In genomic region chr15:94683912-94684311, GRCh38 we compare ENCODE assay signal across 31 cellular contexts.
"Had no signal": no experiment of that assay in that cellular context is flagged by ENCODE, and none has a peak within 500 bp of the region (broad histone marks: within the 10 kb centered on the region; RNA-seq: fewer than 3 reads in every experiment).

No MANE protein-coding gene starts in this region.

- H3K27me3 ChIP-seq: left lung, ovary, suprapubic skin, tibial artery, upper lobe of right lung had no signal

- H3K27me3 Mint-ChIP-seq: progenitor cell of endocrine pancreas; stimulated activated naive CD8-positive, alpha-beta T cell treated with anti-CD3 and anti-CD28 coated beads, Interleukin-15, Interleukin-2, amounts not matched to agents 100 ng/mL and 50 ng/mL, for 24 hours had no signal

- H3K9me3 ChIP-seq: left lung, lower lobe of right lung, mucosa of descending colon, ovary, suprapubic skin, thoracic aorta, tibial artery, upper lobe of right lung had no signal

- DNase-seq: hypothalamus; immature natural killer cell; kidney; left colon; left lung; lower lobe of right lung; mesendoderm; midbrain; mucosa of descending colon; naive thymus-derived CD4-positive, alpha-beta T cell; ovary; retina; right cardiac atrium; stimulated activated CD4-positive, alpha-beta T cell treated with anti-CD3 and anti-CD28 coated beads, Interleukin-12 subunit alpha, Interleukin-12 subunit beta, amount 100 ng/mL, for 4 hours; stimulated activated CD4-positive, alpha-beta T cell treated with anti-CD3 and anti-CD28 coated beads, Interleukin-15, amount 100 ng/mL, for 24 hours; stimulated activated CD4-positive, alpha-beta T cell treated with anti-CD3 and anti-CD28 coated beads, Interleukin-2, amount 100 ng/mL, for 24 hours; stimulated activated CD4-positive, alpha-beta T cell treated with anti-CD3 and anti-CD28 coated beads, Interleukin-4, amount 100 ng/mL, for 1 hour; stimulated activated naive CD4-positive, alpha-beta T cell; tibial artery; trophoblast cell; upper lobe of right lung had no signal

- H3K36me3 Mint-ChIP-seq: immature natural killer cell; naive thymus-derived CD4-positive, alpha-beta T cell; natural killer cell treated with Interleukin-12 subunit alpha and Interleukin-12 subunit beta and Interleukin-15 and Interleukin-18, amount 100 ng/mL, for 72 hours; stimulated activated effector memory CD8-positive, alpha-beta T cell treated with anti-CD3 and anti-CD28 coated beads, Interleukin-12 subunit alpha, Interleukin-12 subunit beta, amount 100 ng/mL, for 72 hours had no signal

- ATAC-seq: left colon; left lung; lower lobe of right lung; mucosa of descending colon; naive thymus-derived CD4-positive, alpha-beta T cell; natural killer cell treated with Interleukin-12 subunit alpha and Interleukin-12 subunit beta and Interleukin-15 and Interleukin-18, amount 100 ng/mL, for 72 hours; right cardiac atrium; sciatic nerve; stimulated activated effector memory CD8-positive, alpha-beta T cell treated with anti-CD3 and anti-CD28 coated beads, Interleukin-12 subunit alpha, Interleukin-12 subunit beta, amount 100 ng/mL, for 72 hours; upper lobe of right lung had no signal

- H3K4me1 ChIP-seq: left lung, lower lobe of right lung, suprapubic skin, tibial artery, upper lobe of right lung had no signal

- H3K27ac Mint-ChIP-seq: immature natural killer cell; naive thymus-derived CD4-positive, alpha-beta T cell; natural killer cell treated with Interleukin-12 subunit alpha and Interleukin-12 subunit beta and Interleukin-15 and Interleukin-18, amount 100 ng/mL, for 72 hours; progenitor cell of endocrine pancreas; stimulated activated effector memory CD8-positive, alpha-beta T cell treated with anti-CD3 and anti-CD28 coated beads, Interleukin-12 subunit alpha, Interleukin-12 subunit beta, amount 100 ng/mL, for 72 hours; stimulated activated naive CD8-positive, alpha-beta T cell treated with anti-CD3 and anti-CD28 coated beads, Interleukin-15, Interleukin-2, amounts not matched to agents 100 ng/mL and 50 ng/mL, for 24 hours had no signal

- H3K36me3 ChIP-seq: left lung, lower lobe of right lung, ovary, suprapubic skin, thoracic aorta, tibial artery, upper lobe of right lung had no signal

- H3K4me3 Mint-ChIP-seq: immature natural killer cell; naive thymus-derived CD4-positive, alpha-beta T cell; natural killer cell treated with Interleukin-12 subunit alpha and Interleukin-12 subunit beta and Interleukin-15 and Interleukin-18, amount 100 ng/mL, for 72 hours; stimulated activated effector memory CD8-positive, alpha-beta T cell treated with anti-CD3 and anti-CD28 coated beads, Interleukin-12 subunit alpha, Interleukin-12 subunit beta, amount 100 ng/mL, for 72 hours; stimulated activated naive CD8-positive, alpha-beta T cell treated with anti-CD3 and anti-CD28 coated beads, Interleukin-15, Interleukin-2, amounts not matched to agents 100 ng/mL and 50 ng/mL, for 24 hours had no signal

- H3K4me1 Mint-ChIP-seq: immature natural killer cell; naive thymus-derived CD4-positive, alpha-beta T cell; stimulated activated effector memory CD8-positive, alpha-beta T cell treated with anti-CD3 and anti-CD28 coated beads, Interleukin-12 subunit alpha, Interleukin-12 subunit beta, amount 100 ng/mL, for 72 hours had no signal

- H3K27ac ChIP-seq: left lung, lower lobe of right lung, ovary, skin epidermis, suprapubic skin, thoracic aorta, tibial artery, upper lobe of right lung had no signal

- FAIRE-seq: islet of Langerhans, kidney, urothelium cell line had no signal

- H3K9me3 Mint-ChIP-seq: immature natural killer cell; natural killer cell treated with Interleukin-12 subunit alpha and Interleukin-12 subunit beta and Interleukin-15 and Interleukin-18, amount 100 ng/mL, for 72 hours; stimulated activated effector memory CD8-positive, alpha-beta T cell treated with anti-CD3 and anti-CD28 coated beads, Interleukin-12 subunit alpha, Interleukin-12 subunit beta, amount 100 ng/mL, for 72 hours; stimulated activated naive CD8-positive, alpha-beta T cell treated with anti-CD3 and anti-CD28 coated beads, Interleukin-15, Interleukin-2, amounts not matched to agents 100 ng/mL and 50 ng/mL, for 24 hours had no signal

- H3K4me3 ChIP-seq: left lung, lower lobe of right lung, mucosa of descending colon, ovary, skin epidermis, suprapubic skin, thoracic aorta, tibial artery, upper lobe of right lung had no signal
